ENCODE assay signal across 16 cellular contexts in genomic region chr1:108503062-108503740, GRCh38. TPM values are rescaled to one million over a fixed set of nuclear protein-coding genes. Genes with fewer than 3 reads are reported as not detected.
DNase-seq lines count a peak whose midpoint lies in the region; ATAC-seq and TF ChIP-seq lines count a peak whose summit lies in the region.
"Had no signal": no experiment of that assay in that cellular context is flagged by ENCODE, and none has a peak within 500 bp of the region (broad histone marks: within the 10 kb centered on the region; RNA-seq: fewer than 3 reads in every experiment).

No MANE protein-coding gene starts in this region.

- H3K27me3 Mint-ChIP-seq in MCF 10A (ENCODE audit: insufficient read depth, unreplicated experiment), result no peaks in the 10 kb centered on the region
- H3K27me3 Mint-ChIP-seq in CD4-positive, alpha-beta memory T cell, result peaks cover 9% of the 10 kb centered on the region in 2 donors
- H3K27me3 Mint-ChIP-seq: IgD-negative memory B cell had no signal

- H3K4me3 Mint-ChIP-seq in MCF 10A (ENCODE audit: unreplicated experiment), result no peak overlapping the region
- H3K4me3 Mint-ChIP-seq in CD4-positive, alpha-beta memory T cell, result no peak overlapping the region
- H3K4me3 Mint-ChIP-seq: IgD-negative memory B cell; T-helper 1 cell treated with Interleukin-12 subunit alpha and Interleukin-12 subunit beta and Interleukin-4 antibody, amounts not matched to agents 30 μg/mL and 1 μg/mL, for 36 hours had no signal

- POLR2A ChIA-PET in MCF 10A (lab: Yijun Ruan, JAX), result interaction anchor here (0.9 to 1.1 kb wide), 2 partner anchors 9 to 209 kb away, joined by 3 read pairs; partner anchors contain the start of gene FNDC7
- POLR2A ChIA-PET in SK-N-SH (lab: Yijun Ruan, JAX), result no interaction called here
- POLR2A ChIA-PET in CD4-positive, alpha-beta memory T cell (lab: Charles Lee; ENCODE audit: partially characterized antibody), result no interaction called here

- no peaks in the 10 kb centered on the region for H3K79me2 ChIP-seq in SK-N-SH (ENCODE audit: insufficient read depth)

- no TSS peak for BruUV-seq in MCF 10A (replicated peaks; lab: Mats Ljungman, UMichigan)

- peak; percentile 43 for DNase-seq in MCF 10A (ENCODE audit: unreplicated experiment)
- DNase-seq in breast epithelium (ENCODE audit: low spot score in 2 of 2), result no peak
- DNase-seq in SK-N-SH, result no peak
- DNase-seq in fibroblast of villous mesenchyme (ENCODE audit: low read depth), result peak; percentile 45
- DNase-seq in erythroblast (lab: John Stamatoyannopoulos, UW), result no peak
- no peak for DNase-seq in CD4-positive, alpha-beta memory T cell
- DNase-seq: 8988T, cortex of kidney, NCI-H446, posterior cingulate gyrus had no signal

- peaks cover 13% of the 10 kb centered on the region for H3K4me1 Mint-ChIP-seq in MCF 10A (ENCODE audit: insufficient read depth, unreplicated experiment)
- H3K4me1 Mint-ChIP-seq in CD4-positive, alpha-beta memory T cell, result no peaks in the 10 kb centered on the region

- intact Hi-C loops in MCF 10A (cut with micrococcal nuclease), result loop anchor here (10.0 kb wide), 1 partner anchor 378 kb away; no protein-coding TSS in a partner anchor
- intact Hi-C loops in breast epithelium (cut with DNase I; ENCODE audit: low total_unique reads), result no loop called here
- intact Hi-C loops in CD4-positive, alpha-beta memory T cell (cut with micrococcal nuclease), result no loop called here

- H4K20me1 ChIP-seq in SK-N-SH (ENCODE audit: insufficient read depth), result no peaks in the 10 kb centered on the region

- no peaks in the 10 kb centered on the region for H3K9me2 ChIP-seq in SK-N-SH

- H3K4me1 ChIP-seq in breast epithelium (no peaks in the 10 kb centered on the region), SK-N-SH (ENCODE audit: control insufficient read depth in 1 of 2, insufficient read depth in 2 of 2, low read depth in 1 of 2, low read length in 1 of 2) (no peaks in the 10 kb centered on the region; a peak in 1 of 4 replicates), skeletal muscle satellite cell (ENCODE audit: control insufficient read depth, insufficient read depth, low read length) (peaks cover 18% of the 10 kb centered on the region)
- peaks cover 22% of the 10 kb centered on the region for H3K4me1 ChIP-seq in CD4-positive, alpha-beta memory T cell (ENCODE audit: insufficient read depth, low read length)

- no peaks in the 10 kb centered on the region for H3K27me3 ChIP-seq in breast epithelium
- H3K27me3 ChIP-seq in SK-N-SH (ENCODE audit: insufficient read depth), result no peaks in the 10 kb centered on the region
- H3K27me3 ChIP-seq in skeletal muscle satellite cell (ENCODE audit: control insufficient read depth, insufficient read depth, low read length), result no peaks in the 10 kb centered on the region
- H3K27me3 ChIP-seq in CD4-positive, alpha-beta memory T cell (ENCODE audit: insufficient read depth, low read length), result no peaks in the 10 kb centered on the region

- TF ChIP-seq CTCF in MCF 10A (IDR thresholded peaks at IDR 0.05; ENCODE audit: unreplicated experiment) (no peak), breast epithelium (IDR thresholded peaks at IDR 0.05) (no peak), SK-N-SH (IDR thresholded peaks at IDR 0.05) (no peak), fibroblast of villous mesenchyme (IDR thresholded peaks at IDR 0.05; ENCODE audit: insufficient read depth, low read depth, low read length) (no peak)

- no peak overlapping the region for H3K27ac ChIP-seq in breast epithelium
- peak overlapping the region in 1 of 2 experiments; percentile 19; a peak in 2 of 4 replicates for H3K27ac ChIP-seq in SK-N-SH (ENCODE audit: low read depth in 2 of 2, low read length in 1 of 2)
- no peak overlapping the region for H3K27ac ChIP-seq in CD4-positive, alpha-beta memory T cell (ENCODE audit: low read depth, low read length)
- H3K27ac ChIP-seq: thoracic aorta had no signal

- H3K27ac Mint-ChIP-seq in MCF 10A (ENCODE audit: low read depth, unreplicated experiment), result no peak overlapping the region
- no peak overlapping the region for H3K27ac Mint-ChIP-seq in CD4-positive, alpha-beta memory T cell
- H3K27ac Mint-ChIP-seq: IgD-negative memory B cell; T-helper 1 cell treated with Interleukin-12 subunit alpha and Interleukin-12 subunit beta and Interleukin-4 antibody, amounts not matched to agents 30 μg/mL and 1 μg/mL, for 36 hours had no signal

- H3F3A ChIP-seq in SK-N-SH (replicated peaks; ENCODE audit: insufficient read depth), result peaks cover 6% of the 10 kb centered on the region

- peak overlapping the region; percentile 14; the same call in 1 of the 2 replicates for H3K9ac ChIP-seq in SK-N-SH
- peak overlapping the region; percentile 68 for H3K9ac ChIP-seq in skeletal muscle satellite cell (ENCODE audit: low read depth, low read length)

- no peaks in the 10 kb centered on the region for H3K36me3 Mint-ChIP-seq in MCF 10A (ENCODE audit: insufficient read depth, unreplicated experiment)
- H3K36me3 Mint-ChIP-seq in CD4-positive, alpha-beta memory T cell, result no peaks in the 10 kb centered on the region
- H3K36me3 Mint-ChIP-seq: IgD-negative memory B cell had no signal

- no peaks in the 10 kb centered on the region for H3K9me3 Mint-ChIP-seq in MCF 10A (ENCODE audit: unreplicated experiment)
- no peaks in the 10 kb centered on the region for H3K9me3 Mint-ChIP-seq in CD4-positive, alpha-beta memory T cell
- H3K9me3 Mint-ChIP-seq: T-helper 1 cell treated with Interleukin-12 subunit alpha and Interleukin-12 subunit beta and Interleukin-4 antibody, amounts not matched to agents 30 μg/mL and 1 μg/mL, for 36 hours had no signal

- TF ChIP-seq POLR2A in breast epithelium (IDR thresholded peaks at IDR 0.05), result no peak
- TF ChIP-seq POLR2A in erythroblast (IDR thresholded peaks at IDR 0.05; ENCODE audit: low read length), result no peak

- ATAC-seq in HG02798 (IDR thresholded peaks at IDR 0.05; ENCODE audit: poor library complexity, unreplicated experiment), result no peak

- H3K4me2 ChIP-seq in SK-N-SH (peak overlapping the region; percentile 45; the same call in 1 of the 2 replicates), skeletal muscle satellite cell (ENCODE audit: low read length) (peak overlapping the region; percentile 56)

- H2AFZ ChIP-seq in SK-N-SH (ENCODE audit: low read depth), result no peak overlapping the region

- TF ChIP-seq RAD21 in SK-N-SH (IDR thresholded peaks at IDR 0.05; ENCODE audit: low read length), result no peak

- H3K36me3 ChIP-seq in breast epithelium (no peaks in the 10 kb centered on the region), SK-N-SH (replicated peaks in 1 of 2; ENCODE audit: control insufficient read depth in 1 of 2, insufficient read depth in 2 of 2, low read length in 1 of 2) (no peaks in the 10 kb centered on the region), skeletal muscle satellite cell (ENCODE audit: insufficient read depth, low read length) (no peaks in the 10 kb centered on the region)
- no peaks in the 10 kb centered on the region for H3K36me3 ChIP-seq in CD4-positive, alpha-beta memory T cell (ENCODE audit: insufficient read depth, low read length)
- H3K36me3 ChIP-seq: thoracic aorta had no signal

- TF ChIP-seq EP300 in SK-N-SH (IDR thresholded peaks at IDR 0.05; ENCODE audit: borderline replicate concordance in 1 of 2, low read depth in 1 of 2, low read length in 1 of 2), result peak in 1 of 2 experiments; percentile 20; a peak in 1 of 4 replicates

- H3K9me3 ChIP-seq in breast epithelium, result no peaks in the 10 kb centered on the region
- no peaks in the 10 kb centered on the region for H3K9me3 ChIP-seq in SK-N-SH
- no peaks in the 10 kb centered on the region for H3K9me3 ChIP-seq in skeletal muscle satellite cell (replicated peaks; ENCODE audit: low read length)
- no peaks in the 10 kb centered on the region for H3K9me3 ChIP-seq in CD4-positive, alpha-beta memory T cell (ENCODE audit: control insufficient read depth in 1 of 2, low read length in 2 of 2)
- H3K9me3 ChIP-seq: thoracic aorta had no signal

- CTCF ChIA-PET in MCF 10A (lab: Yijun Ruan, JAX) (no interaction called here), SK-N-SH (lab: Yijun Ruan, JAX) (interaction anchor here (1.7 to 2.4 kb wide), 2 partner anchors 9 to 140 kb away, joined by 4 to 14 read pairs; no protein-coding TSS in a partner anchor)
- CTCF ChIA-PET in CD4-positive, alpha-beta memory T cell (lab: Charles Lee; ENCODE audit: partially characterized antibody), result interaction anchor here (2.5 kb wide), 1 partner anchor 8 kb away, joined by 8 read pairs; no protein-coding TSS in a partner anchor

- WGBS in SK-N-SH (ENCODE audit: low lambda C conversion rate), result 49% methylated on average over 5 of the region's 5 CpGs

- H3K4me3 ChIP-seq in breast epithelium (no peak overlapping the region), SK-N-SH (ENCODE audit: low read depth in 2 of 2, low read length in 1 of 2) (no peak overlapping the region), fibroblast of villous mesenchyme (ENCODE audit: low read depth, low read length) (no peak overlapping the region), skeletal muscle satellite cell (ENCODE audit: low read length) (peak overlapping the region; percentile 27)
- H3K4me3 ChIP-seq in CD4-positive, alpha-beta memory T cell (ENCODE audit: low read length in 2 of 2), result no peak overlapping the region
- H3K4me3 ChIP-seq: thoracic aorta had no signal

TF ChIP-seq in SK-N-SH, 30 proteins besides CTCF, POLR2A, EP300 and RAD21 (continues in another document):
- TF ChIP-seq JUND (IDR thresholded peaks at IDR 0.05) (no peak), YY1 (IDR thresholded peaks at IDR 0.05; ENCODE audit: low read depth) (no peak)

RNA-seq across cellular contexts. Expression of gene NBPF6, which starts 53.1 kb away (rescaled TPM):
- not detected in 2 replicates for total RNA-seq in MCF 10A (2022)
- under 1 TPM in 2 of 3 donors, not detected in 1; 0.33 to 0.59 TPM for total RNA-seq in breast epithelium
- polyA plus RNA-seq in SK-N-SH (2012; rRNA removed), result not detected in 2 replicates
- 0.01 TPM in 1 of 2 replicates, not detected in the other for polyA plus RNA-seq in SK-N-SH (2012; cell fraction: cytosol; rRNA removed)
- polyA plus RNA-seq in SK-N-SH (2012; cell fraction: nucleus; rRNA removed), result not detected in 2 replicates
- under 0.01 TPM in 1 of 2 replicates, not detected in the other for total RNA-seq in fibroblast of villous mesenchyme
- not detected in 2 replicates for total RNA-seq in skeletal muscle satellite cell (2012; rRNA removed)
- total RNA-seq in CD4-positive, alpha-beta memory T cell, result not detected
- polyA plus RNA-seq in CD4-positive, alpha-beta memory T cell, result not detected
- total RNA-seq: thoracic aorta had no signal
- polyA plus RNA-seq: IgD-negative memory B cell, keratinocyte had no signal

RNA-seq across cellular contexts. Expression of gene EEIG2, which starts 56.7 kb away (rescaled TPM):
- 0.63 and 0.93 TPM in 2 replicates for total RNA-seq in MCF 10A (2022)
- total RNA-seq in breast epithelium, result 10 to 100 TPM; 10.2 to 31.3 (median 18.4) TPM
- polyA plus RNA-seq in SK-N-SH (2012; rRNA removed), result 2.9 and 3.1 TPM in 2 replicates
- polyA plus RNA-seq in SK-N-SH (2012; cell fraction: cytosol; rRNA removed), result 4.0 and 4.1 TPM in 2 replicates
- 1.7 and 3.2 TPM in 2 replicates for polyA plus RNA-seq in SK-N-SH (2012; cell fraction: nucleus; rRNA removed)
- 13.5 and 23.7 TPM in 2 replicates for total RNA-seq in fibroblast of villous mesenchyme
- total RNA-seq in skeletal muscle satellite cell (2012; rRNA removed), result 7.0 and 8.6 TPM in 2 replicates
- 10 to 100 TPM in 1 of 2 experiments, 1 to 10 TPM in 1; 9.2 to 10.7 TPM for total RNA-seq in CD4-positive, alpha-beta memory T cell
- 1 to 10 TPM in 1 of 2 donors, under 1 TPM in 1; 0.33 to 1.3 TPM for polyA plus RNA-seq in CD4-positive, alpha-beta memory T cell

Comparison
In these comparisons a context has a peak if more than half of its experiments do, and no peak if none do; other contexts are left out.
1. DNase-seq: peak in MCF 10A (single experiment) and fibroblast of villous mesenchyme (single experiment); none in breast epithelium (0 of 2), SK-N-SH (single experiment), erythroblast (0 of 2) and CD4-positive, alpha-beta memory T cell (0 of 5).